1 cellular context compared by ENCODE assay signal in genomic region chr2:218547978-218548377, GRCh38.
TF ChIP-seq lines count a peak whose summit lies in the region.

No MANE protein-coding gene starts in this region.

TF ChIP-seq in GM12878, 131 proteins besides CTCF, POLR2A, EP300 and RAD21:
- no peak for TF ChIP-seq SKIL (IDR thresholded peaks at IDR 0.05; ENCODE audit: low read depth, poor library complexity, severe bottlenecking)
- TF ChIP-seq ESRRA (IDR thresholded peaks at IDR 0.05; ENCODE audit: low read length) = no peak
- TF ChIP-seq DPF2 (IDR thresholded peaks at IDR 0.05) = peak; percentile 43; the same call in 1 of the 2 replicates
- TF ChIP-seq ZNF24 (IDR thresholded peaks at IDR 0.05) = 0 out of 2 replicates have a peak, but pooled peaks have one; percentile 31
- TF ChIP-seq IKZF2 (IDR thresholded peaks at IDR 0.05) = peak; percentile 71 to 76; a peak in 3 of 4 replicates
- peak; percentile 94 for TF ChIP-seq SPI1 (IDR thresholded peaks at IDR 0.05; ENCODE audit: borderline replicate concordance, insufficient read depth, low read depth, low read length)
- TF ChIP-seq FOXM1 (IDR thresholded peaks at IDR 0.05; ENCODE audit: low read depth, low read length) = peak; percentile 37; the same call in 1 of the 2 replicates
- TF ChIP-seq IKZF1 (conservative IDR thresholded peaks at IDR 0.05) = 0 out of 2 replicates have a peak, but pooled peaks have one; percentile 23
- TF ChIP-seq ATF2 (IDR thresholded peaks at IDR 0.05; ENCODE audit: low read length) = peak; percentile 59
- no peak for TF ChIP-seq ZBED1 (IDR thresholded peaks at IDR 0.05; ENCODE audit: borderline replicate concordance)
- TF ChIP-seq FOXK2 (IDR thresholded peaks at IDR 0.05) = no peak
- TF ChIP-seq RELB (IDR thresholded peaks at IDR 0.05; ENCODE audit: low read depth) = 0 out of 2 replicates have a peak, but pooled peaks have one; percentile 19
- no peak for TF ChIP-seq BCLAF1 (IDR thresholded peaks at IDR 0.05)
- TF ChIP-seq BHLHE40 (IDR thresholded peaks at IDR 0.05; ENCODE audit: borderline replicate concordance in 1 of 2, low read depth in 2 of 2, low read length in 1 of 2) = no peak
- peak; percentile 70 for TF ChIP-seq MTA2 (IDR thresholded peaks at IDR 0.05; ENCODE audit: low read depth)
- peak; percentile 94 for TF ChIP-seq RUNX3 (IDR thresholded peaks at IDR 0.05; ENCODE audit: low read length)
- no peak for TF ChIP-seq CHD1 (IDR thresholded peaks at IDR 0.05; ENCODE audit: low read depth, low read length)
- peak; percentile 86 for TF ChIP-seq JUNB (IDR thresholded peaks at IDR 0.05)
- TF ChIP-seq CREM (IDR thresholded peaks at IDR 0.05; ENCODE audit: low read depth) = 0 out of 2 replicates have a peak, but pooled peaks have one; percentile 15
- TF ChIP-seq TCF7 (IDR thresholded peaks at IDR 0.05; ENCODE audit: borderline replicate concordance) = peak; percentile 91
- no peak for TF ChIP-seq ZNF207 (IDR thresholded peaks at IDR 0.05; ENCODE audit: borderline replicate concordance)
- 0 out of 2 replicates have a peak, but pooled peaks have one; percentile 41 for TF ChIP-seq MEF2A (IDR thresholded peaks at IDR 0.05; ENCODE audit: insufficient read depth, low read depth, low read length)
- TF ChIP-seq NFIC (IDR thresholded peaks at IDR 0.05; ENCODE audit: low read depth, low read length) = peak; percentile 80; the same call in 1 of the 2 replicates
- no peak for TF ChIP-seq CBFB (IDR thresholded peaks at IDR 0.05; ENCODE audit: low read depth)
- TF ChIP-seq TAF1 (IDR thresholded peaks at IDR 0.05; ENCODE audit: borderline replicate concordance, low read depth, low read length) = no peak
- no peak for TF ChIP-seq RCOR1 (conservative IDR thresholded peaks at IDR 0.05; ENCODE audit: low read depth, low read length)
- peak; percentile 51; the same call in 1 of the 2 replicates for TF ChIP-seq BCL11A (IDR thresholded peaks at IDR 0.05; ENCODE audit: low read depth, low read length)
- TF ChIP-seq CUX1 (IDR thresholded peaks at IDR 0.05; ENCODE audit: insufficient replicate concordance, low read depth, low read length) = peak; percentile 67
- TF ChIP-seq SMAD1 (IDR thresholded peaks at IDR 0.05; ENCODE audit: low read depth, partially characterized antibody) = no peak
